11 cellular contexts compared by ENCODE assay signal in the genomic region with DNA sequence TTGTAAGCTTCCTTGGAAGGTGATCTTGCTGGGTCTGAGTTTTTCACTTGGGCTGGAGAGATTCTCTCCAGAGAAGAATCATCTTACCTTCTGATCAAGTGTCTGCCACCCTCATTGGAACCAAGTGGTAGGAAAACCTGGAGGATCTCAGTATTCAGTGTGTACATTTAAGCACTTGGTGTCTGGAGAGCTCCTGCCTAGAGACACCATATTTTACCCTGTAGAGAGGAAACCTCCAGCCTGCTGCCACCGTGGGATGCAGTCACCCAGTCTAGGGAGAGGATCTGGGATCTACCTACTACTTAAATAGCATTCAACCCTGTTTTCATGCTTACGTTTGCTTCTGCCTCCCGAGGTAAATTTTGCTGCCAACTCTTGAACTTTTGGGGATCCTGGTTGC.
"Had no signal": no experiment of that assay in that cellular context is flagged by ENCODE, and none has a peak within 500 bp of the region (broad histone marks: within the 10 kb centered on the region; RNA-seq: fewer than 3 reads in every experiment).

No MANE protein-coding gene starts in this region.

- H3K9me3 ChIP-seq: HAP-1 had no signal

- H3K4me3 Mint-ChIP-seq: GM23338, H9, HFFc6 had no signal

- H3K4me1 Mint-ChIP-seq: GM23338 had no signal

- DNase-seq: GM23248, GOT3, H7, H9, HCEC 1CT, HFFc6 had no signal

- H3K4me3 ChIP-seq: GM23248, GM23338, HAP-1 had no signal

- H3K27ac ChIP-seq: GM23248 had no signal

- H3K27ac Mint-ChIP-seq: GM23338, H9, HFFc6 had no signal

- H3K4me1 ChIP-seq: HAP-1 had no signal

- ATAC-seq: GM23338, HCT116 had no signal

- FAIRE-seq: H1, H54 had no signal

- H3K4me2 ChIP-seq: GM23338 had no signal
